32 cellular contexts compared by ENCODE assay signal in the genomic region with DNA sequence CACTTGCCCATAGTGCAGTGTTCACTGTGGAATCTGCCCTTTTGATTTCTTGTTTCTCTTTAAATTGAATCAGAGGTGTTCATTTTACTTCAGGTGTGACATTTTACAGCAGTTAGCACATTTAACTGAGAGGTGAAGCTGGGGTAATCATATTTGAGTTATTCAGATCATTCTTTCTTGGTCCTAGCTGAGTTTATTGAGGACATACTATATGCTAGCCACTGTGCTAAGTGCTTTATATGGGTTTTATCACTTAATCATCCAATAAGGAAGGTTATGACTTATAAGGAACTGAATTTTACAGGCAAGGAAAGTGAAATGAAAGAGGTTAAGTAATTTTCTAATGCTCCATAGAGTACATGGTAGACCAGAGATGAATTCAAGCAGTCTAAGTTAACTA.
"Had no signal": no experiment of that assay in that cellular context is flagged by ENCODE, and none has a peak within 500 bp of the region (broad histone marks: within the 10 kb centered on the region; RNA-seq: fewer than 3 reads in every experiment).

No MANE protein-coding gene starts in this region.

- DNase-seq: activated effector memory CD4-positive, alpha-beta T cell treated with anti-CD3 and anti-CD28 coated beads, Interleukin-2, amount 50 U/mL, for 16 hours; activated effector memory CD4-positive, alpha-beta T cell treated with Interleukin-2 at 50 U/mL for 16 hours; activated gamma-delta T cell treated with Interleukin-2 at 50 U/mL for 16 hours; activated naive CD4-positive, alpha-beta T cell; activated naive CD4-positive, alpha-beta T cell treated with anti-CD3 and anti-CD28 coated beads for 36 hours; activated naive CD4-positive, alpha-beta T cell treated with anti-CD3 and anti-CD28 coated beads, Interleukin-2, amount 10 ng/mL, durations not matched to agents 7 days and 5 days; activated naive CD4-positive, alpha-beta T cell treated with anti-CD3 and anti-CD28 coated beads, Interleukin-2, amount 50 U/mL, for 16 hours; activated naive CD4-positive, alpha-beta T cell treated with Interleukin-2 at 50 U/mL for 16 hours; activated naive CD8-positive, alpha-beta T cell treated with anti-CD3 and anti-CD28 coated beads for 36 hours; activated naive CD8-positive, alpha-beta T cell treated with anti-CD3 and anti-CD28 coated beads, Interleukin-2, amount 10 ng/mL, durations not matched to agents 7 days and 5 days; activated naive CD8-positive, alpha-beta T cell treated with anti-CD3 and anti-CD28 coated beads, Interleukin-2, amount 50 U/mL, for 24 hours; activated T-cell treated with anti-CD3 and anti-CD28 coated beads for 4 hours; activated T-cell treated with anti-CD3 and anti-CD28 coated beads, Interleukin-2, amount 50 U/mL, for 1 hour; activated T-cell treated with anti-CD3 and anti-CD28 coated beads, Interleukin-2, amount 50 U/mL, for 24 hours; activated T-cell treated with anti-CD3 and anti-CD28 coated beads, Interleukin-2, amount 50 U/mL, for 4 hours; activated T-cell treated with anti-CD3 and anti-CD28 coated beads, Interleukin-2, amount 50 U/mL, for 48 hours; activated T-cell treated with anti-CD3 and anti-CD28 coated beads, Interleukin-2, amount 50 U/mL, for 72 hours; adrenal gland; amniotic stem cell; amygdala; anterior cingulate cortex; aorta; body of pancreas; brain microvascular endothelial cell; caudate nucleus; central memory CD4-positive, alpha-beta T cell; cerebellar nuclear complex had no signal

- H3K27ac ChIP-seq: adrenal gland, ascending aorta, body of pancreas, brain microvascular endothelial cell, breast epithelium, cardiac muscle cell had no signal

- ATAC-seq: activated naive CD4-positive, alpha-beta T cell treated with anti-CD3 and anti-CD28 coated beads, Interleukin-2, amount 50 U/mL, for 72 hours; activated naive CD8-positive, alpha-beta T cell treated with anti-CD3 and anti-CD28 coated beads, Interleukin-2, amount 50 U/mL, for 24 hours; activated T-cell treated with anti-CD3 and anti-CD28 coated beads, Interleukin-2, amount 50 U/mL, for 4 hours; activated T-cell treated with anti-CD3 and anti-CD28 coated beads, Interleukin-2, amount 50 U/mL, for 72 hours; activated T-helper 17 cell treated with anti-CD3 and anti-CD28 coated beads, Interleukin-2, amount 50 U/mL, for 72 hours; body of pancreas had no signal

- H3K9me3 ChIP-seq: ascending aorta, body of pancreas, breast epithelium had no signal

- H3K4me1 ChIP-seq: ascending aorta, breast epithelium had no signal

- H3K36me3 ChIP-seq: adrenal gland, ascending aorta, brain microvascular endothelial cell, breast epithelium, cardiac muscle cell had no signal

- H3K4me3 ChIP-seq: adrenal gland, ascending aorta, body of pancreas, breast epithelium, cardiac muscle cell had no signal

- H3K27me3 ChIP-seq: adrenal gland, ascending aorta, body of pancreas, brain microvascular endothelial cell, breast epithelium, cardiac muscle cell had no signal
